ENCODE assay signal across 9 cellular contexts in the genomic region with DNA sequence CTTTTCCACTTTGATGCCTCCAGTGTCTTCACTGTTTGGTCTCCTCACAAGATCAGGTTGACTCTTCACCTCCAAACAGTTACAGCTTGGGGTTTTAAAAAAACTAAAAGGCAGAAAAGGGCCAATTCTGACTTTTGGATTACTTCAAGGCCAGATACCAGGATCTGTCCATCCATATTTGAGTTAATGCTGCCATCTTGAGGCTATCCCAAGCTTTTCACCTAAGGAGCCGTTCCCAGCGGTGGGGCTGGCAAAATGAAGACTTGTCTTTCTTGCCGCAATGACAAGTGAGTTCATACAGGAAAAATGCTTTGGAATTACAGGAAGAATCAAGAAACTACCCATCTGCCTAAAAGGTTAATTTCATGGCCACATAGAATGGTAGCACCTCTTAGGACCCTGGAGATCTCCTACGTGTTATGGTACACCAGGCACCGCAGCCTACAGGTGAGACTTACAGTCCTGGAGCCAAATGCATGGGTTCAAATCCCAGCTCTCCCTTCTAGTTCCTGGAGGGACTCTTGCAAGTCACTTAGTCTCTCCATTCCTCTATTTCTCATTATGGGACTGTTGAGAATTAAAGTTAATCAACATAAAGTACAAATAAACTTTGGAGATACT. TPM values are rescaled to one million over a fixed set of nuclear protein-coding genes. Genes with fewer than 3 reads are reported as not detected.
DNase-seq lines count a peak whose midpoint lies in the region; ATAC-seq and TF ChIP-seq lines count a peak whose summit lies in the region.
"Had no signal": no experiment of that assay in that cellular context is flagged by ENCODE, and none has a peak within 500 bp of the region (broad histone marks: within the 10 kb centered on the region; RNA-seq: fewer than 3 reads in every experiment).

No MANE protein-coding gene starts in this region.

- H3K27ac ChIP-seq in 22Rv1: no peak overlapping the region
- H3K27ac ChIP-seq in right lobe of liver: no peak overlapping the region

- H3K4me1 ChIP-seq in right lobe of liver: no peaks in the 10 kb centered on the region

- H3K36me3 ChIP-seq in right lobe of liver: no peaks in the 10 kb centered on the region

- H3K9me3 ChIP-seq in right lobe of liver: no peaks in the 10 kb centered on the region

- H3K4me3 Mint-ChIP-seq in chondrocyte (ENCODE audit: unreplicated experiment): no peak overlapping the region

- ATAC-seq in HG02610 (IDR thresholded peaks at IDR 0.05; ENCODE audit: unreplicated experiment): peak; percentile 61
- ATAC-seq in right lobe of liver: peak; percentile 60 to 76 (median 61)
- ATAC-seq in GM21737 (IDR thresholded peaks at IDR 0.05; ENCODE audit: unreplicated experiment): no peak

- TF ChIP-seq CTCF in 22Rv1 (IDR thresholded peaks at IDR 0.05): peak; percentile 71
- peak; percentile 91 for TF ChIP-seq CTCF in chondrocyte (IDR thresholded peaks at IDR 0.05)
- TF ChIP-seq CTCF in right lobe of liver (IDR thresholded peaks at IDR 0.05): peak; percentile 33 to 48 (median 46)

- WGBS in right lobe of liver (ENCODE audit: insufficient coverage, low coverage, low lambda C conversion rate, missing lambda C conversion rate): 39% methylated on average over 5 of the region's 5 CpGs

- H3K9me3 Mint-ChIP-seq in chondrocyte (ENCODE audit: low read depth): no peaks in the 10 kb centered on the region

- H3K36me3 Mint-ChIP-seq in chondrocyte (ENCODE audit: low read depth): no peaks in the 10 kb centered on the region

- no peak overlapping the region for H3K4me3 ChIP-seq in right lobe of liver

- no peak for TF ChIP-seq POLR2A in right lobe of liver (IDR thresholded peaks at IDR 0.05)

- intact Hi-C loops in right lobe of liver (cut with DNase I): no loop called here

- H3K27ac Mint-ChIP-seq in chondrocyte (ENCODE audit: unreplicated experiment): no peak overlapping the region

- H3K27me3 Mint-ChIP-seq in chondrocyte (ENCODE audit: low read depth): peaks cover 30% of the 10 kb centered on the region

- no peaks in the 10 kb centered on the region for H3K27me3 ChIP-seq in right lobe of liver

- peaks cover 2% of the 10 kb centered on the region for H3K4me1 Mint-ChIP-seq in chondrocyte (ENCODE audit: low read depth)

- DNase-seq in Daoy (ENCODE audit: low read depth) (peak; percentile 59), NCI-H748 (lab: John Stamatoyannopoulos, UW; ENCODE audit: unreplicated experiment) (peak; percentile 47), chondrocyte (ENCODE audit: low spot score) (no peak), right lobe of liver (no peak)
- DNase-seq in stimulated activated CD4-positive, alpha-beta T cell treated with anti-CD3 and anti-CD28 coated beads, Interleukin-4, amount 100 ng/mL, for 4 hours: no peak

RNA-seq across cellular contexts. Expression of gene OR5B21, which starts 6.0 kb away (rescaled TPM):
- total RNA-seq in Daoy (2014; rRNA removed; shearing (Covaris generic)): not detected in 2 replicates
- total RNA-seq in chondrocyte (not detected in 3 replicates), right lobe of liver (not detected)
- total RNA-seq: mononuclear cell had no signal

Comparison
In these comparisons a context has a peak if more than half of its experiments do, and no peak if none do; other contexts are left out.
1. DNase-seq: peak in Daoy (single experiment) and NCI-H748 (single experiment); none in chondrocyte (single experiment), right lobe of liver (0 of 3) and stimulated activated CD4-positive, alpha-beta T cell treated with anti-CD3 and anti-CD28 coated beads, Interleukin-4, amount 100 ng/mL, for 4 hours (0 of 2).
2. Peak in every context shown above with its lines, with median percentiles within 50 percentile points of each other: CTCF ChIP-seq.